ENCODE assay signal across 15 cellular contexts in genomic region chr12:32893008-32893407, GRCh38. TPM values are rescaled to one million over a fixed set of nuclear protein-coding genes. Genes with fewer than 3 reads are reported as not detected.
DNase-seq lines count a peak whose midpoint lies in the region; ATAC-seq and TF ChIP-seq lines count a peak whose summit lies in the region.
"Had no signal": no experiment of that assay in that cellular context is flagged by ENCODE, and none has a peak within 500 bp of the region (broad histone marks: within the 10 kb centered on the region; RNA-seq: fewer than 3 reads in every experiment).

No MANE protein-coding gene starts in this region.

- H3K27me3 Mint-ChIP-seq in endothelial cell (ENCODE audit: unreplicated experiment) (peaks cover 4% of the 10 kb centered on the region), neural crest cell (ENCODE audit: low read depth) (peaks cover 47% of the 10 kb centered on the region)

- TF ChIP-seq RAD21 in HCT116 (IDR thresholded peaks at IDR 0.05; ENCODE audit: low read depth), result no peak

- TF ChIP-seq CTCF in HCT116 (IDR thresholded peaks at IDR 0.05 in 2 of 3, conservative IDR thresholded peaks at IDR 0.05 in 1 of 3; ENCODE audit: borderline replicate concordance in 1 of 3, insufficient read depth in 1 of 3, low read depth in 2 of 3, low read length in 2 of 3), result no peak
- TF ChIP-seq CTCF in endothelial cell (IDR thresholded peaks at IDR 0.05; ENCODE audit: unreplicated experiment), result no peak
- TF ChIP-seq CTCF in neural crest cell (conservative IDR thresholded peaks at IDR 0.05), result no peak

- H4K20me1 ChIP-seq in HCT116 (ENCODE audit: insufficient read depth), result no peaks in the 10 kb centered on the region
- H4K20me1 ChIP-seq: BLaER1 had no signal

- H3K36me3 ChIP-seq in HCT116 (ENCODE audit: control insufficient read depth in 1 of 2, insufficient read depth in 2 of 2, low read length in 2 of 2), result no peaks in the 10 kb centered on the region
- H3K36me3 ChIP-seq: BLaER1, tibial artery, WERI-Rb-1 had no signal

- POLR2A ChIA-PET in HCT116 (lab: Charles Lee), result no interaction called here

- peak overlapping the region; percentile 83 for H3K4me2 ChIP-seq in HCT116 (ENCODE audit: low read length)
- H3K4me2 ChIP-seq: BLaER1 had no signal

- H3K9me3 ChIP-seq in HCT116 (ENCODE audit: control insufficient read depth in 1 of 2, insufficient read depth in 1 of 2, low read depth in 1 of 2, low read length in 2 of 2), result no peaks in the 10 kb centered on the region
- H3K9me3 ChIP-seq: BLaER1, tibial artery had no signal

- H3K4me1 Mint-ChIP-seq in endothelial cell (ENCODE audit: unreplicated experiment), result peaks cover 45% of the 10 kb centered on the region
- H3K4me1 Mint-ChIP-seq in neural crest cell, result peaks cover 32% of the 10 kb centered on the region

- H3K4me3 Mint-ChIP-seq in endothelial cell (ENCODE audit: unreplicated experiment), result peak overlapping the region; percentile 23
- H3K4me3 Mint-ChIP-seq in neural crest cell, result peak overlapping the region; percentile 67
- H3K4me3 Mint-ChIP-seq: activated naive CD4-positive, alpha-beta T cell treated with anti-CD3 and anti-CD28 coated beads for 36 hours; naive B cell had no signal

- no peak for TF ChIP-seq POLR2A in HCT116 (IDR thresholded peaks at IDR 0.05; ENCODE audit: borderline replicate concordance, extremely low read depth, insufficient read depth, insufficient read length)

- H3K36me3 Mint-ChIP-seq in endothelial cell (ENCODE audit: low read depth, unreplicated experiment) (peaks cover 4% of the 10 kb centered on the region), neural crest cell (ENCODE audit: low read depth) (no peaks in the 10 kb centered on the region)
- H3K36me3 Mint-ChIP-seq: naive B cell had no signal

- no peak for ATAC-seq in HCT116

- peak overlapping the region; percentile 72; the same call in 1 of the 2 replicates for H3K27ac ChIP-seq in HCT116 (ENCODE audit: low read depth, low read length)
- H3K27ac ChIP-seq: BLaER1, tibial artery, WERI-Rb-1 had no signal

- H3K27ac Mint-ChIP-seq in endothelial cell (ENCODE audit: unreplicated experiment) (peak overlapping the region; percentile 91), neural crest cell (ENCODE audit: unreplicated experiment) (no peak overlapping the region)
- H3K27ac Mint-ChIP-seq: activated naive CD4-positive, alpha-beta T cell treated with anti-CD3 and anti-CD28 coated beads for 36 hours had no signal

- no peaks in the 10 kb centered on the region for H3K9me3 Mint-ChIP-seq in endothelial cell (ENCODE audit: unreplicated experiment)
- H3K9me3 Mint-ChIP-seq in neural crest cell, result no peaks in the 10 kb centered on the region
- H3K9me3 Mint-ChIP-seq: activated naive CD4-positive, alpha-beta T cell treated with anti-CD3 and anti-CD28 coated beads for 36 hours; naive B cell had no signal

- H3K79me2 ChIP-seq in HCT116 (ENCODE audit: insufficient read depth, low read length), result peaks cover 38% of the 10 kb centered on the region

- no peaks in the 10 kb centered on the region for H3K9me2 ChIP-seq in HCT116 (ENCODE audit: insufficient read depth)

- H2AFZ ChIP-seq in HCT116 (ENCODE audit: low read depth, low read length, poor library complexity, severe bottlenecking), result no peak overlapping the region

- no peak for DNase-seq in HCT116 (ENCODE audit: low read depth, low spot score)
- DNase-seq in NCI-H69 (lab: John Stamatoyannopoulos, UW), result peak; percentile 10
- DNase-seq in endothelial cell (ENCODE audit: low spot score), result no peak
- DNase-seq in neural crest cell (ENCODE audit: low read depth, low spot score), result no peak
- DNase-seq in foreskin melanocyte, result no peak
- DNase-seq in C1 segment of cervical spinal cord (lab: John Stamatoyannopoulos, UW), result no peak
- DNase-seq in GM19240 (ENCODE audit: insufficient read length, low spot score), result no peak
- no peak for DNase-seq in NCI-H345 treated with DMSO at 0.1 percent for 48 hours (lab: John Stamatoyannopoulos, UW; ENCODE audit: unreplicated experiment)
- DNase-seq: activated naive CD4-positive, alpha-beta T cell treated with anti-CD3 and anti-CD28 coated beads for 36 hours; DMS79; naive B cell; stimulated activated CD4-positive, alpha-beta T cell treated with anti-CD3 and anti-CD28 coated beads, Interleukin-2, amount 100 ng/mL, for 48 hours; tibial artery; WERI-Rb-1 had no signal

- peaks cover 45 to 74% of the 10 kb centered on the region in 2 experiments for H3K4me1 ChIP-seq in HCT116 (ENCODE audit: control insufficient read depth in 1 of 2, insufficient read depth in 2 of 2, low read length in 2 of 2)
- H3K4me1 ChIP-seq: BLaER1 had no signal

- RAD21 ChIA-PET in HCT116 (lab: Charles Lee; ENCODE audit: low non-redundant PET in 1 of 2, low total read pairs in 2 of 2, uncharacterized antibody in 2 of 2, unreplicated experiment in 2 of 2), result interaction anchor here in 1 of 2 experiments (0.7 kb wide), 1 partner anchor 137 kb away, joined by 3 read pairs; the partner anchor contains the start of gene YARS2

- intact Hi-C loops in HCT116 (cut with micrococcal nuclease), result no loop called here

- BruUV-seq in HCT116 (replicated peaks; lab: Mats Ljungman, UMichigan), result no TSS peak

- H3K9ac ChIP-seq in HCT116 (ENCODE audit: low read length), result peak overlapping the region; percentile 21; the same call in 1 of the 2 replicates
- H3K9ac ChIP-seq: BLaER1 had no signal

- no peaks in the 10 kb centered on the region for H3K27me3 ChIP-seq in HCT116 (ENCODE audit: insufficient read depth, low read length)
- H3K27me3 ChIP-seq: BLaER1 had no signal

- 0 out of 4 replicates have a peak overlapping the region, but pooled peaks of 1 of the 2 experiments have one; percentile 52 for H3K4me3 ChIP-seq in HCT116 (replicated peaks in 1 of 2; ENCODE audit: low read depth in 1 of 2, low read length in 2 of 2)
- H3K4me3 ChIP-seq: BLaER1, tibial artery had no signal

- CTCF ChIA-PET in HCT116 (lab: Charles Lee), result interaction anchor here (1.2 kb wide), 1 partner anchor 137 kb away, joined by 3 read pairs; the partner anchor contains the start of gene YARS2

TF ChIP-seq in HCT116, 20 proteins besides CTCF, POLR2A, EP300 and RAD21 (continues in another document):
- TF ChIP-seq, protein P1, sequence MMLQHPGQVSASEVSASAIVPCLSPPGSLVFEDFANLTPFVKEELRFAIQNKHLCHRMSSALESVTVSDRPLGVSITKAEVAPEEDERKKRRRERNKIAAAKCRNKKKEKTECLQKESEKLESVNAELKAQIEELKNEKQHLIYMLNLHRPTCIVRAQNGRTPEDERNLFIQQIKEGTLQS (IDR thresholded peaks at IDR 0.05), result no peak
- TF ChIP-seq SP1 (IDR thresholded peaks at IDR 0.05; ENCODE audit: low read depth) (no peak), REST (IDR thresholded peaks at IDR 0.05; ENCODE audit: low read depth) (no peak), EZH2 (IDR thresholded peaks at IDR 0.05) (no peak), POLR2AphosphoS5 (IDR thresholded peaks at IDR 0.05; ENCODE audit: low read depth, low read length) (no peak), EZH2phosphoT487 (IDR thresholded peaks at IDR 0.05; ENCODE audit: borderline replicate concordance) (no peak), SRF (IDR thresholded peaks at IDR 0.05; ENCODE audit: low read depth) (no peak), EGR1 (IDR thresholded peaks at IDR 0.05; ENCODE audit: low read depth) (no peak), CEBPB (IDR thresholded peaks at IDR 0.05; ENCODE audit: low read depth) (no peak), ZNF274 (IDR thresholded peaks at IDR 0.05; ENCODE audit: low read depth, low read length) (no peak), ELF1 (IDR thresholded peaks at IDR 0.05; ENCODE audit: borderline replicate concordance, low read depth) (no peak), TCF7L2 (IDR thresholded peaks at IDR 0.05; ENCODE audit: borderline replicate concordance, extremely low read depth, insufficient read depth, insufficient read length) (no peak), MAX (IDR thresholded peaks at IDR 0.05) (no peak), ZFX (IDR thresholded peaks at IDR 0.05) (no peak), SIN3A (IDR thresholded peaks at IDR 0.05; ENCODE audit: low read depth) (no peak)

RNA-seq across cellular contexts. Expression of gene PKP2, which starts 3.6 kb away (rescaled TPM):
- total RNA-seq in HCT116 (2021; ENCODE audit: unreplicated experiment), result 21.5 TPM
- polyA plus RNA-seq in HCT116 (2012), result 10.6 and 12.0 TPM in 2 replicates
- total RNA-seq in endothelial cell (ENCODE audit: unreplicated experiment), result 9.0 TPM
- 3.6 TPM in 2 replicates for total RNA-seq in neural crest cell
